Comparison of ENCODE assay signal across 16 cellular contexts in genomic region chr2:36696533-36696932, GRCh38. TPM values are rescaled to one million over a fixed set of nuclear protein-coding genes. Genes with fewer than 3 reads are reported as not detected.
DNase-seq lines count a peak whose midpoint lies in the region; ATAC-seq and TF ChIP-seq lines count a peak whose summit lies in the region.
"Had no signal": no experiment of that assay in that cellular context is flagged by ENCODE, and none has a peak within 500 bp of the region (broad histone marks: within the 10 kb centered on the region; RNA-seq: fewer than 3 reads in every experiment).

A gene with protein sequence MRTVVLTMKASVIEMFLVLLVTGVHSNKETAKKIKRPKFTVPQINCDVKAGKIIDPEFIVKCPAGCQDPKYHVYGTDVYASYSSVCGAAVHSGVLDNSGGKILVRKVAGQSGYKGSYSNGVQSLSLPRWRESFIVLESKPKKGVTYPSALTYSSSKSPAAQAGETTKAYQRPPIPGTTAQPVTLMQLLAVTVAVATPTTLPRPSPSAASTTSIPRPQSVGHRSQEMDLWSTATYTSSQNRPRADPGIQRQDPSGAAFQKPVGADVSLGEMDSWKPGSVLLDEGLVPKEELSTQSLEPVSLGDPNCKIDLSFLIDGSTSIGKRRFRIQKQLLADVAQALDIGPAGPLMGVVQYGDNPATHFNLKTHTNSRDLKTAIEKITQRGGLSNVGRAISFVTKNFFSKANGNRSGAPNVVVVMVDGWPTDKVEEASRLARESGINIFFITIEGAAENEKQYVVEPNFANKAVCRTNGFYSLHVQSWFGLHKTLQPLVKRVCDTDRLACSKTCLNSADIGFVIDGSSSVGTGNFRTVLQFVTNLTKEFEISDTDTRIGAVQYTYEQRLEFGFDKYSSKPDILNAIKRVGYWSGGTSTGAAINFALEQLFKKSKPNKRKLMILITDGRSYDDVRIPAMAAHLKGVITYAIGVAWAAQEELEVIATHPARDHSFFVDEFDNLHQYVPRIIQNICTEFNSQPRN (plus strand): TSS chr2:36696707. CDS start chr2:36716371, 19,664 bp downstream.

- H3K9me3 ChIP-seq in PC-9 (ENCODE audit: insufficient read depth, low read depth) = no peaks in the 10 kb centered on the region

- POLR2A ChIA-PET in PC-9 (lab: Charles Lee; ENCODE audit: unreplicated experiment) = no interaction called here

- no peaks in the 10 kb centered on the region for H3K79me2 ChIP-seq in PC-9 (ENCODE audit: low read depth)

- H3K36me3 ChIP-seq in PC-9 (ENCODE audit: low read depth) = no peaks in the 10 kb centered on the region

- DNase-seq in ELR (ENCODE audit: low read depth) (peak; percentile 47), PC-9 (no peak), fibroblast of pulmonary artery (ENCODE audit: low read depth) (peak; percentile 44), pulmonary artery endothelial cell (ENCODE audit: low read depth, low spot score) (peak; percentile 7), GM19240 (ENCODE audit: insufficient read length, low spot score) (no peak), occipital lobe (lab: John Stamatoyannopoulos, UW) (no peak), NCI-H2196 (lab: John Stamatoyannopoulos, UW; ENCODE audit: unreplicated experiment) (no peak)
- DNase-seq: activated CD4-positive, alpha-beta T cell treated with anti-CD3 and anti-CD28 coated beads for 48 hours; activated gamma-delta T cell; CD4-positive, CD25-positive, alpha-beta regulatory T cell; GOT3; hypothalamus; NCI-H446 treated with DMSO at 0.1 percent for 48 hours; SHP77; stimulated activated naive CD4-positive, alpha-beta T cell treated with Interleukin-2 at 50 U/mL for 16 hours had no signal

- peaks cover 9% of the 10 kb centered on the region for H3K4me1 ChIP-seq in PC-9 (replicated peaks; ENCODE audit: insufficient read depth)

- TF ChIP-seq CTCF in PC-9 (conservative IDR thresholded peaks at IDR 0.05) = no peak
- no peak for TF ChIP-seq CTCF in fibroblast of pulmonary artery (IDR thresholded peaks at IDR 0.05; ENCODE audit: low read length, missing control alignments)

- no peaks in the 10 kb centered on the region for H3K9me2 ChIP-seq in PC-9 (ENCODE audit: insufficient read depth)

- CTCF ChIA-PET in PC-9 (lab: Charles Lee) = interaction anchor here (0.6 kb wide), 1 partner anchor 85 kb away, joined by 4 read pairs; no protein-coding TSS in a partner anchor

- peaks cover 6% of the 10 kb centered on the region; the same call in 1 of the 2 replicates for H3F3A ChIP-seq in PC-9 (ENCODE audit: insufficient read depth, low read depth)

- BruUV-seq in PC-9 (replicated peaks; lab: Mats Ljungman, UMichigan) = no TSS peak

- no peaks in the 10 kb centered on the region for H3K27me3 ChIP-seq in PC-9 (ENCODE audit: insufficient read depth, low read depth)

- no peaks in the 10 kb centered on the region for H4K20me1 ChIP-seq in PC-9 (ENCODE audit: insufficient read depth)

- H3K4me3 ChIP-seq in PC-9 (no peak within 1 kb of the TSS), fibroblast of pulmonary artery (replicated peaks; ENCODE audit: low read depth, low read length) (no peak within 1 kb of the TSS)

- ATAC-seq in HG02642 (IDR thresholded peaks at IDR 0.05; ENCODE audit: poor library complexity, unreplicated experiment) = no peak

- no peak within 1 kb of the TSS for H3K27ac ChIP-seq in PC-9

- no peak within 1 kb of the TSS for H3K4me2 ChIP-seq in PC-9

- H2AFZ ChIP-seq in PC-9 = peak within 1 kb of the TSS; percentile 53; the same call in 1 of the 2 replicates

- intact Hi-C loops in PC-9 (cut with micrococcal nuclease; ENCODE audit: unreplicated experiment) = no loop called here

RNA-seq across cellular contexts. Expression of the gene that starts here (rescaled TPM):
- total RNA-seq in PC-9 (2021) (not detected in 2 replicates), pulmonary artery endothelial cell (0.46 and 0.66 TPM in 2 replicates), occipital lobe (not detected)
- total RNA-seq: CD4-positive, CD25-positive, alpha-beta regulatory T cell had no signal

Comparison
In these comparisons a context has a peak if more than half of its experiments do, and no peak if none do; other contexts are left out.
1. Peak in DNase-seq in pulmonary artery endothelial cell; RNA of the gene not detected or under 1 TPM.
2. DNase-seq: peak in ELR (single experiment) and fibroblast of pulmonary artery (single experiment); none in PC-9 (0 of 2), GM19240 (single experiment), occipital lobe (single experiment) and NCI-H2196 (single experiment).